ENCODE assay signal across 9 cellular contexts in the genomic region with DNA sequence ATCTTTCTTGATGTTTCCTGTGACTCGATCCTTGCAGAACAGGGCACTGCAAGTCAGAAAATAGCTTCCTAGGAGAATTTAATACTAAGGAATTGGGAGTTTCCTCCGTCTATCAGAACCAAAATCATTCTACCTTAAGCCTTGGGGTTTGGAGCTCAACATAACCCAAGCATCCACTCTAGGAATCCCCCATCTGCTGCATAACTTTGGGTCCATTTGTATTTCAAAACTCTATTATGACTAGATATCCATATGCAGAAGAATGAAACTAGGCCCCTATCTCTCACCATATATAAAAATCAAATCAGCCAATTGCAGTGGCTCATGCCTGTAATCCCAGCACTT.
DNase-seq lines count a peak whose midpoint lies in the region; ATAC-seq lines count a peak whose summit lies in the region.
"Had no signal": no experiment of that assay in that cellular context is flagged by ENCODE, and none has a peak within 500 bp of the region (broad histone marks: within the 10 kb centered on the region; RNA-seq: fewer than 3 reads in every experiment).

No MANE protein-coding gene starts in this region.

- H3K36me3 Mint-ChIP-seq in activated naive CD4-positive, alpha-beta T cell treated with anti-CD3 and anti-CD28 coated beads, Interleukin-2, amount 10 ng/mL, durations not matched to agents 7 days and 5 days: no peaks in the 10 kb centered on the region
- no peaks in the 10 kb centered on the region for H3K36me3 Mint-ChIP-seq in activated T-helper 17 cell treated with anti-CD3 and anti-CD28 coated beads, Interleukin-2, amount 50 U/mL, for 72 hours (ENCODE audit: low read depth)

- ATAC-seq in HG02943 (IDR thresholded peaks at IDR 0.05; ENCODE audit: low read depth, unreplicated experiment) (peak; percentile 16), HG02588 (IDR thresholded peaks at IDR 0.05; ENCODE audit: unreplicated experiment) (no peak)
- no peak for ATAC-seq in activated T-helper 17 cell treated with anti-CD3 and anti-CD28 coated beads, Interleukin-2, amount 50 U/mL, for 72 hours (replicated peaks)
- ATAC-seq in stimulated activated naive CD8-positive, alpha-beta T cell treated with anti-CD3 and anti-CD28 coated beads, Interleukin-15, amount 100 ng/mL, for 72 hours: peak; percentile 68

- peaks cover 7% of the 10 kb centered on the region for H3K9me3 Mint-ChIP-seq in activated naive CD4-positive, alpha-beta T cell treated with anti-CD3 and anti-CD28 coated beads, Interleukin-2, amount 10 ng/mL, durations not matched to agents 7 days and 5 days
- H3K9me3 Mint-ChIP-seq in activated T-helper 17 cell treated with anti-CD3 and anti-CD28 coated beads, Interleukin-2, amount 50 U/mL, for 72 hours: peaks cover 5% of the 10 kb centered on the region
- peaks cover 7 to 13% of the 10 kb centered on the region in 2 donors for H3K9me3 Mint-ChIP-seq in stimulated activated naive CD8-positive, alpha-beta T cell treated with anti-CD3 and anti-CD28 coated beads, Interleukin-15, amount 100 ng/mL, for 72 hours

- no peaks in the 10 kb centered on the region for H3K27me3 Mint-ChIP-seq in activated naive CD4-positive, alpha-beta T cell treated with anti-CD3 and anti-CD28 coated beads, Interleukin-2, amount 10 ng/mL, durations not matched to agents 7 days and 5 days
- H3K27me3 Mint-ChIP-seq in activated T-helper 17 cell treated with anti-CD3 and anti-CD28 coated beads, Interleukin-2, amount 50 U/mL, for 72 hours: no peaks in the 10 kb centered on the region
- no peaks in the 10 kb centered on the region for H3K27me3 Mint-ChIP-seq in stimulated activated naive CD8-positive, alpha-beta T cell treated with anti-CD3 and anti-CD28 coated beads, Interleukin-15, amount 100 ng/mL, for 72 hours

- H3K4me3 Mint-ChIP-seq in activated naive CD4-positive, alpha-beta T cell treated with anti-CD3 and anti-CD28 coated beads, Interleukin-2, amount 10 ng/mL, durations not matched to agents 7 days and 5 days: no peak overlapping the region
- peak overlapping the region; percentile 77 for H3K4me3 Mint-ChIP-seq in activated T-helper 17 cell treated with anti-CD3 and anti-CD28 coated beads, Interleukin-2, amount 50 U/mL, for 72 hours
- H3K4me3 Mint-ChIP-seq in stimulated activated naive CD8-positive, alpha-beta T cell treated with anti-CD3 and anti-CD28 coated beads, Interleukin-15, amount 100 ng/mL, for 72 hours: peak overlapping the region; percentile 25 to 62

- H3K27ac Mint-ChIP-seq in activated naive CD4-positive, alpha-beta T cell treated with anti-CD3 and anti-CD28 coated beads, Interleukin-2, amount 10 ng/mL, durations not matched to agents 7 days and 5 days: peak overlapping the region; percentile 67
- H3K27ac Mint-ChIP-seq in activated T-helper 17 cell treated with anti-CD3 and anti-CD28 coated beads, Interleukin-2, amount 50 U/mL, for 72 hours: peak overlapping the region; percentile 62
- peak overlapping the region in 1 of 2 donors; percentile 37 for H3K27ac Mint-ChIP-seq in stimulated activated naive CD8-positive, alpha-beta T cell treated with anti-CD3 and anti-CD28 coated beads, Interleukin-15, amount 100 ng/mL, for 72 hours

- CTCF ChIA-PET in activated naive CD4-positive, alpha-beta T cell treated with anti-CD3 and anti-CD28 coated beads, Interleukin-2, amount 10 ng/mL, durations not matched to agents 7 days and 5 days (lab: Charles Lee): interaction anchor here (0.9 to 2.4 kb wide), 7 partner anchors 9 to 95 kb away, joined by 3 to 13 read pairs (median 7); partner anchors contain the start of gene AKAP13

- peaks cover 46% of the 10 kb centered on the region for H3K4me1 Mint-ChIP-seq in activated naive CD4-positive, alpha-beta T cell treated with anti-CD3 and anti-CD28 coated beads, Interleukin-2, amount 10 ng/mL, durations not matched to agents 7 days and 5 days
- H3K4me1 Mint-ChIP-seq in activated T-helper 17 cell treated with anti-CD3 and anti-CD28 coated beads, Interleukin-2, amount 50 U/mL, for 72 hours: peaks cover 39% of the 10 kb centered on the region
- H3K4me1 Mint-ChIP-seq in stimulated activated naive CD8-positive, alpha-beta T cell treated with anti-CD3 and anti-CD28 coated beads, Interleukin-15, amount 100 ng/mL, for 72 hours: peaks cover 64% of the 10 kb centered on the region

- no peak for DNase-seq in activated naive CD4-positive, alpha-beta T cell treated with anti-CD3 and anti-CD28 coated beads, Interleukin-2, amount 10 ng/mL, durations not matched to agents 7 days and 5 days
- DNase-seq in activated naive CD4-positive, alpha-beta T cell (lab: John Stamatoyannopoulos, UW): no peak
- peak in 1 of 2 donors; percentile 51 for DNase-seq in stimulated activated naive CD8-positive, alpha-beta T cell treated with anti-CD3 and anti-CD28 coated beads, Interleukin-15, amount 100 ng/mL, for 72 hours
- no peak for DNase-seq in dedifferentiated amniotic fluid mesenchymal stem cell (ENCODE audit: extremely low spot score)
- DNase-seq in effector CD8-positive, alpha-beta T cell (lab: John Stamatoyannopoulos, UW): no peak
- DNase-seq: NCI-H2081 treated with DMSO at 0.1 percent for 48 hours had no signal

Comparison
In these comparisons a context has a peak if more than half of its experiments do, and no peak if none do; other contexts are left out.
1. ATAC-seq: peak in HG02943 (single experiment) and stimulated activated naive CD8-positive, alpha-beta T cell treated with anti-CD3 and anti-CD28 coated beads, Interleukin-15, amount 100 ng/mL, for 72 hours (single experiment); none in activated T-helper 17 cell treated with anti-CD3 and anti-CD28 coated beads, Interleukin-2, amount 50 U/mL, for 72 hours (single experiment) and HG02588 (single experiment).